Comparison of ENCODE assay signal across 15 cellular contexts in the genomic region with DNA sequence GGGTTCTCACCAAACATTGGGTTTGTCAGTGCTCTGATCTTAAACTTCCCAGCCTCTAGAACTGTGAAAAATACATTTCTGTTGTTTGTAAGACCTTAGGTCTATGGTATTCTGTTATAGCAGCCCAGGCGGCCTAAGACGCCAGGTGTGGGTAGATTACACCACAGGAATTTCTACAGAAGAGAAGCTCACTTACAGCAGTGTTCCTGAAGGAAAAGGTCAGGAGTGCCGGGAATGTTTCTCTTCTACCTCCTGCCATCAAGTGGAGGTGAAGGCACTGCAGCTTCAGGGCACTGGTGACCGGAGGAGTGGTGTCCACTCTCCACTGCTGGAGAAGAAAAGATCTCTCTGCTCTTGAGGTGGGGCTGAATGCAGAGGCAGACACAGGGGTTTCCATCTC. TPM values are rescaled to one million over a fixed set of nuclear protein-coding genes. Genes with fewer than 3 reads are reported as not detected.
A peak's percentile ranks its signal among the peaks of the same experiment; 100 is the strongest.
DNase-seq lines count a peak whose midpoint lies in the region; ATAC-seq and TF ChIP-seq lines count a peak whose summit lies in the region.
"Had no signal": no experiment of that assay in that cellular context is flagged by ENCODE, and none has a peak within 500 bp of the region (broad histone marks: within the 10 kb centered on the region; RNA-seq: fewer than 3 reads in every experiment).

No MANE protein-coding gene starts in this region.

- ATAC-seq in mucosa of descending colon (peak; percentile 41), HG02938 (IDR thresholded peaks at IDR 0.05; ENCODE audit: unreplicated experiment) (no peak)
- ATAC-seq: GM12878, HCT116 had no signal

- H3K36me3 ChIP-seq in mucosa of descending colon (ENCODE audit: low read depth): no peaks in the 10 kb centered on the region

- in situ Hi-C loops in Caki2 (cut with HindIII; ENCODE audit: low pct_unique_long_range_greater_than_20kb, low sequenced_read_pairs): no loop called here

- H3K4me1 ChIP-seq in mucosa of descending colon (ENCODE audit: low read depth): no peaks in the 10 kb centered on the region

- DNase-seq in Caki2 (ENCODE audit: low read depth) (peak; percentile 35), NCI-H226 (peak; percentile 80), choroid plexus epithelial cell (ENCODE audit: low read depth) (peak; percentile 3), mucosa of descending colon (no peak), LoVo (ENCODE audit: low spot score) (no peak), NCI-H1092 (lab: John Stamatoyannopoulos, UW) (no peak), NCI-H446 (lab: John Stamatoyannopoulos, UW) (no peak)
- DNase-seq: ACHN; Calu3; CD4-positive, CD25-positive, alpha-beta regulatory T cell; KBM-7; NCI-H187 treated with DMSO at 0.1 percent for 48 hours had no signal

- intact Hi-C loops in mucosa of descending colon (cut with DNase I, micrococcal nuclease): no loop called here

- H3K4me3 ChIP-seq in choroid plexus epithelial cell (ENCODE audit: low read depth, low read length): no peak overlapping the region
- no peak overlapping the region for H3K4me3 ChIP-seq in mucosa of descending colon
- H3K4me3 ChIP-seq: GM12878 had no signal

- no peaks in the 10 kb centered on the region for H3K9me3 ChIP-seq in mucosa of descending colon

- TF ChIP-seq CTCF in choroid plexus epithelial cell (conservative IDR thresholded peaks at IDR 0.05; ENCODE audit: low read depth, low read length) (no peak), mucosa of descending colon (IDR thresholded peaks at IDR 0.05) (no peak)

RNA-seq across cellular contexts. Expression of gene FHDC1, which starts 45.7 kb away (rescaled TPM):
- total RNA-seq in Caki2 (2014; rRNA removed; shearing (Covaris generic); ENCODE audit: low replicate concordance): 1.7 and 2.8 TPM in 2 replicates
- 10 to 100 TPM in 2 of 3 donors, 1 to 10 TPM in 1; 8.8 to 16.1 (median 14.1) TPM for total RNA-seq in mucosa of descending colon

Comparison
In these comparisons a context has a peak if more than half of its experiments do, and no peak if none do; other contexts are left out.
1. DNase-seq: peak in Caki2 (single experiment), NCI-H226 (single experiment) and choroid plexus epithelial cell (single experiment); none in mucosa of descending colon (0 of 3), LoVo (single experiment), NCI-H1092 (single experiment) and NCI-H446 (0 of 2).